Comparison of ENCODE assay signal across 24 cellular contexts in genomic region chr1:232437510-232437909, GRCh38.
A peak's percentile ranks its signal among the peaks of the same experiment; 100 is the strongest.
DNase-seq lines count a peak whose midpoint lies in the region; ATAC-seq, FAIRE-seq and TF ChIP-seq lines count a peak whose summit lies in the region.
"Had no signal": no experiment of that assay in that cellular context is flagged by ENCODE, and none has a peak within 500 bp of the region (broad histone marks: within the 10 kb centered on the region; RNA-seq: fewer than 3 reads in every experiment).

No MANE protein-coding gene starts in this region.

- H3K9me3 Mint-ChIP-seq in endothelial cell (ENCODE audit: unreplicated experiment) (no peaks in the 10 kb centered on the region), neural crest cell (no peaks in the 10 kb centered on the region)
- no peaks in the 10 kb centered on the region for H3K9me3 Mint-ChIP-seq in effector memory CD8-positive, alpha-beta T cell
- H3K9me3 Mint-ChIP-seq: CD4-positive, alpha-beta memory T cell had no signal

- TF ChIP-seq POLR2A in HepG2 (IDR thresholded peaks at IDR 0.05; ENCODE audit: insufficient read depth in 1 of 2, low read depth in 2 of 2, low read length in 2 of 2) (no peak), right lobe of liver (IDR thresholded peaks at IDR 0.05) (no peak)

- TF ChIP-seq CTCF in HepG2 (CRISPR knock-in tag; IDR thresholded peaks at IDR 0.05) (no peak), right lobe of liver (IDR thresholded peaks at IDR 0.05) (no peak), endothelial cell (IDR thresholded peaks at IDR 0.05; ENCODE audit: unreplicated experiment) (no peak), neural crest cell (conservative IDR thresholded peaks at IDR 0.05) (no peak)

- intact Hi-C loops in HepG2 (cut with micrococcal nuclease; ENCODE audit: unreplicated experiment) = no loop called here
- intact Hi-C loops in right lobe of liver (cut with DNase I) = no loop called here

- H3K4me3 Mint-ChIP-seq in endothelial cell (ENCODE audit: unreplicated experiment) (peak overlapping the region; percentile 59), neural crest cell (no peak overlapping the region)
- no peak overlapping the region for H3K4me3 Mint-ChIP-seq in effector memory CD8-positive, alpha-beta T cell
- H3K4me3 Mint-ChIP-seq: CD4-positive, alpha-beta memory T cell; HFFc6 had no signal

- in situ Hi-C loops in HepG2 (cut with HindIII; ENCODE audit: extremely low pct_ligation_motif_present, low pct_unique_long_range_greater_than_20kb) = no loop called here

- H3K36me3 Mint-ChIP-seq in endothelial cell (ENCODE audit: low read depth, unreplicated experiment) (peaks cover 71% of the 10 kb centered on the region), neural crest cell (ENCODE audit: low read depth) (peaks cover 41% of the 10 kb centered on the region)
- peaks cover 3% of the 10 kb centered on the region for H3K36me3 Mint-ChIP-seq in effector memory CD8-positive, alpha-beta T cell (ENCODE audit: insufficient read depth)
- H3K36me3 Mint-ChIP-seq: CD4-positive, alpha-beta memory T cell had no signal

- no peak overlapping the region for H3K9ac ChIP-seq in HepG2 (ENCODE audit: insufficient read depth, low read depth, low read length)

- DNase-seq in HepG2 (ENCODE audit: low spot score) (no peak), right lobe of liver (no peak), endothelial cell (ENCODE audit: low spot score) (no peak), neural crest cell (ENCODE audit: low read depth, low spot score) (no peak), NOMO-1 treated with dmso at 0.1 percent for 144 hours (lab: John Stamatoyannopoulos, UW; ENCODE audit: unreplicated experiment) (no peak), Ammon's horn (ENCODE audit: low spot score) (no peak)
- DNase-seq in effector memory CD8-positive, alpha-beta T cell = no peak
- DNase-seq: 8988T; ACHN; AML-193; C1 segment of cervical spinal cord; Calu3; CD4-positive, alpha-beta memory T cell; COR-L47; DMS53; DMS79 treated with DMSO at 0.1 percent for 48 hours; GF-D8; GOT3; HFFc6 had no signal

- H3K27ac Mint-ChIP-seq in endothelial cell (ENCODE audit: unreplicated experiment) (no peak overlapping the region), neural crest cell (ENCODE audit: unreplicated experiment) (peak overlapping the region; percentile 90)
- no peak overlapping the region for H3K27ac Mint-ChIP-seq in effector memory CD8-positive, alpha-beta T cell
- H3K27ac Mint-ChIP-seq: CD4-positive, alpha-beta memory T cell; HFFc6 had no signal

- TF ChIP-seq EP300 in HepG2 (IDR thresholded peaks at IDR 0.05; ENCODE audit: low read depth in 2 of 2, low read length in 2 of 2) (no peak), HepG2 (CRISPR knock-in tag; IDR thresholded peaks at IDR 0.05; ENCODE audit: borderline replicate concordance) (no peak)

- no peak for ATAC-seq in HepG2
- ATAC-seq in right lobe of liver = no peak
- no peak for ATAC-seq in effector memory CD8-positive, alpha-beta T cell (replicated peaks)
- ATAC-seq: A549 had no signal

- peaks cover 7% of the 10 kb centered on the region for H3K4me1 Mint-ChIP-seq in endothelial cell (ENCODE audit: unreplicated experiment)
- peaks cover 40% of the 10 kb centered on the region for H3K4me1 Mint-ChIP-seq in neural crest cell
- no peaks in the 10 kb centered on the region for H3K4me1 Mint-ChIP-seq in effector memory CD8-positive, alpha-beta T cell (ENCODE audit: low read depth in 2 of 2)
- H3K4me1 Mint-ChIP-seq: CD4-positive, alpha-beta memory T cell had no signal

- TF ChIP-seq RAD21 in HepG2 (CRISPR knock-in tag; IDR thresholded peaks at IDR 0.05) = no peak

- H3K36me3 ChIP-seq in HepG2 (replicated peaks in 1 of 2; ENCODE audit: control insufficient read depth in 1 of 2, insufficient read depth in 2 of 2, low read length in 2 of 2) = no peaks in the 10 kb centered on the region
- peaks cover 0 to 17% (median 4%) of the 10 kb centered on the region in 4 donors for H3K36me3 ChIP-seq in right lobe of liver

- H3K4me1 ChIP-seq in HepG2 (ENCODE audit: insufficient read depth, low read length) = no peaks in the 10 kb centered on the region
- H3K4me1 ChIP-seq in right lobe of liver = no peaks in the 10 kb centered on the region
- H3K4me1 ChIP-seq: A549, HAP-1 had no signal

- H3K27ac ChIP-seq in HepG2 (ENCODE audit: extremely low read length, insufficient read depth, low read length) (no peak overlapping the region), right lobe of liver (no peak overlapping the region)
- H3K27ac ChIP-seq: A549 had no signal

- H4K20me1 ChIP-seq in HepG2 (ENCODE audit: insufficient read depth, low read length) = no peaks in the 10 kb centered on the region

- FAIRE-seq in HepG2 (lab: Jason Lieb, UNC) = no peak
- FAIRE-seq: A549, GM12891, GM18507, H54 had no signal

- H3K27me3 ChIP-seq in HepG2 (ENCODE audit: control insufficient read depth in 1 of 2, insufficient read depth in 2 of 2, low read length in 2 of 2) (peaks cover 0 to 7% of the 10 kb centered on the region in 2 experiments; a peak in 1 of 5 replicates), right lobe of liver (no peaks in the 10 kb centered on the region)

- no peak overlapping the region for H2AFZ ChIP-seq in HepG2 (ENCODE audit: low read length)

- H3K79me2 ChIP-seq in HepG2 (ENCODE audit: insufficient read depth, low read length) = no peaks in the 10 kb centered on the region

- no peak overlapping the region for H3K4me2 ChIP-seq in HepG2 (ENCODE audit: low read depth, low read length)
- H3K4me2 ChIP-seq: A549 had no signal

- H3K9me3 ChIP-seq in HepG2 (ENCODE audit: low read length) = no peaks in the 10 kb centered on the region; the same call in 1 of the 2 replicates
- H3K9me3 ChIP-seq in right lobe of liver = no peaks in the 10 kb centered on the region
- H3K9me3 ChIP-seq: A549, HAP-1 had no signal

- H3K4me3 ChIP-seq in HepG2 (replicated peaks in 1 of 3; ENCODE audit: insufficient read depth in 1 of 3, low read depth in 2 of 3, low read length in 3 of 3) (no peak overlapping the region), right lobe of liver (no peak overlapping the region)
- H3K4me3 ChIP-seq: A549, HAP-1 had no signal

- WGBS in HepG2 (ENCODE audit: low lambda C conversion rate) = 15% methylated on average over 7 of the region's 7 CpGs
- WGBS in right lobe of liver (ENCODE audit: insufficient coverage, low coverage, low lambda C conversion rate, missing lambda C conversion rate) = 89% methylated on average over 7 of the region's 7 CpGs

- CTCF ChIA-PET in HepG2 (lab: Yijun Ruan, JAX; ENCODE audit: low intra/inter-chr PET ratio, low total read pairs) = no interaction called here

- POLR2A ChIA-PET in HepG2 (lab: Yijun Ruan, JAX) = no interaction called here

- no TSS peak for BruUV-seq in HepG2 (replicated peaks; lab: Mats Ljungman, UMichigan)

- H3K27me3 Mint-ChIP-seq in endothelial cell (ENCODE audit: unreplicated experiment) = peaks cover 26% of the 10 kb centered on the region
- H3K27me3 Mint-ChIP-seq in neural crest cell (ENCODE audit: low read depth) = no peaks in the 10 kb centered on the region
- no peaks in the 10 kb centered on the region for H3K27me3 Mint-ChIP-seq in effector memory CD8-positive, alpha-beta T cell
- H3K27me3 Mint-ChIP-seq: CD4-positive, alpha-beta memory T cell had no signal

TF ChIP-seq in HepG2, 621 proteins besides CTCF, POLR2A, EP300 and RAD21:
- TF ChIP-seq MNT (IDR thresholded peaks at IDR 0.05) = peak; percentile 73
- no peak for TF ChIP-seq MIXL1 (CRISPR knock-in tag; IDR thresholded peaks at IDR 0.05)
